In the genomic region with DNA sequence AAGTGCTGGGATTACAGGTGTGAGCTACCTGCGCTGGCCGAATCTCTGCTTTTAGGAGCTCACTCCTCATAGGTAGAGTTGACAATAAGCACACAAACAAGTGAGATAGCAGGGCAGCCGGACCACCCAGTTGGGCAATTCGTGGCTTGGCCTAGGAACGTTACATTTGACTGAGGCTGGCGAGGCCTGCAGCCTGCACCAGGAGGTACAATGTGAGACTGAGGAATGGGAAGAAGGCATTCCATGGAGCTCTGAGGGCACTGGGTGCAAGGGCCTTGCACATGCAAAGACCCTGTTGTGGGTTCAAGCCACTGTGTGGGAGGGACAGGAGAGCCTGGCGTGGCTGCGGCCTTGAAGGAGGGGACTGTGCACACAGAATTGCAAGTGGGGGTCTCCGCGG, we compare ENCODE assay signal across 19 cellular contexts.
DNase-seq lines count a peak whose midpoint lies in the region; ATAC-seq, FAIRE-seq and TF ChIP-seq lines count a peak whose summit lies in the region.
"Had no signal": no experiment of that assay in that cellular context is flagged by ENCODE, and none has a peak within 500 bp of the region (broad histone marks: within the 10 kb centered on the region; RNA-seq: fewer than 3 reads in every experiment).

No MANE protein-coding gene starts in this region.

- ATAC-seq in HepG2, result no peak
- ATAC-seq in right lobe of liver, result no peak
- ATAC-seq in HG02588 (IDR thresholded peaks at IDR 0.05; ENCODE audit: unreplicated experiment), result no peak
- ATAC-seq: CD8-positive, alpha-beta T cell had no signal

- WGBS in HepG2 (ENCODE audit: low lambda C conversion rate), result 100% methylated on average over 10 of the region's 10 CpGs
- WGBS in right lobe of liver (ENCODE audit: insufficient coverage, low coverage, low lambda C conversion rate, missing lambda C conversion rate), result 100% methylated on average over 1 of the region's 10 CpGs

- peaks cover 20% of the 10 kb centered on the region for H3K9me3 Mint-ChIP-seq in nephron progenitor cell
- H3K9me3 Mint-ChIP-seq: CD8-positive, alpha-beta T cell had no signal

- peaks cover 60% of the 10 kb centered on the region for H3K4me1 ChIP-seq in HepG2 (ENCODE audit: insufficient read depth, low read length)
- H3K4me1 ChIP-seq in right lobe of liver, result peaks cover 0 to 10% (median 4%) of the 10 kb centered on the region in 4 donors
- peaks cover 37% of the 10 kb centered on the region for H3K4me1 ChIP-seq in SJSA1 (replicated peaks)

- CTCF ChIA-PET in HepG2 (lab: Yijun Ruan, JAX; ENCODE audit: low intra/inter-chr PET ratio, low total read pairs), result no interaction called here

- no peak overlapping the region for H3K4me3 Mint-ChIP-seq in nephron progenitor cell
- H3K4me3 Mint-ChIP-seq: CD8-positive, alpha-beta T cell had no signal

- TF ChIP-seq POLR2A in HepG2 (IDR thresholded peaks at IDR 0.05; ENCODE audit: insufficient read depth in 1 of 2, low read depth in 2 of 2, low read length in 2 of 2) (no peak), right lobe of liver (IDR thresholded peaks at IDR 0.05) (no peak)

- intact Hi-C loops in HepG2 (cut with micrococcal nuclease; ENCODE audit: unreplicated experiment) (no loop called here), right lobe of liver (cut with DNase I) (no loop called here)

- TF ChIP-seq RAD21 in HepG2 (CRISPR knock-in tag; IDR thresholded peaks at IDR 0.05), result no peak

- H3K27ac ChIP-seq in HepG2 (ENCODE audit: extremely low read length, insufficient read depth, low read length) (peak overlapping the region; percentile 96), right lobe of liver (no peak overlapping the region), SJSA1 (peak overlapping the region; percentile 88; the same call in 1 of the 2 replicates)

- peak overlapping the region; percentile 86 for H3K27ac Mint-ChIP-seq in nephron progenitor cell
- H3K27ac Mint-ChIP-seq: CD8-positive, alpha-beta T cell had no signal

- in situ Hi-C loops in HepG2 (cut with HindIII; ENCODE audit: extremely low pct_ligation_motif_present, low pct_unique_long_range_greater_than_20kb), result no loop called here

- H3K79me2 ChIP-seq in HepG2 (ENCODE audit: insufficient read depth, low read length), result no peaks in the 10 kb centered on the region

- H2AFZ ChIP-seq in HepG2 (ENCODE audit: low read length), result no peak overlapping the region

- no peak for TF ChIP-seq CTCF in HepG2 (CRISPR knock-in tag; IDR thresholded peaks at IDR 0.05)
- no peak for TF ChIP-seq CTCF in right lobe of liver (IDR thresholded peaks at IDR 0.05)
- TF ChIP-seq CTCF in nephron progenitor cell (IDR thresholded peaks at IDR 0.05), result no peak

- H4K20me1 ChIP-seq in HepG2 (ENCODE audit: insufficient read depth, low read length), result no peaks in the 10 kb centered on the region

- H3K9ac ChIP-seq in HepG2 (ENCODE audit: insufficient read depth, low read depth, low read length), result peak overlapping the region; percentile 54; the same call in 1 of the 2 replicates

- H3K4me1 Mint-ChIP-seq in nephron progenitor cell, result peaks cover 84% of the 10 kb centered on the region

- no peak overlapping the region for H3K4me3 ChIP-seq in HepG2 (replicated peaks in 1 of 3; ENCODE audit: insufficient read depth in 1 of 3, low read depth in 2 of 3, low read length in 3 of 3)
- H3K4me3 ChIP-seq in right lobe of liver, result no peak overlapping the region
- no peak overlapping the region for H3K4me3 ChIP-seq in SJSA1

- H3K36me3 ChIP-seq in HepG2 (replicated peaks in 1 of 2; ENCODE audit: control insufficient read depth in 1 of 2, insufficient read depth in 2 of 2, low read length in 2 of 2) (no peaks in the 10 kb centered on the region), right lobe of liver (no peaks in the 10 kb centered on the region), SJSA1 (peaks cover 4% of the 10 kb centered on the region; the same call in 1 of the 2 replicates)

- H3K9me3 ChIP-seq in HepG2 (ENCODE audit: low read length) (no peaks in the 10 kb centered on the region), right lobe of liver (no peaks in the 10 kb centered on the region), SJSA1 (replicated peaks) (no peaks in the 10 kb centered on the region)

- H3K4me2 ChIP-seq in HepG2 (ENCODE audit: low read depth, low read length), result no peak overlapping the region

- no peak for FAIRE-seq in HepG2 (lab: Jason Lieb, UNC)
- FAIRE-seq: GM12892, GM19239, HTR-8/SVneo, RCC 7860 had no signal

- POLR2A ChIA-PET in HepG2 (lab: Yijun Ruan, JAX), result interaction anchor here (1.1 to 3.3 kb wide), 3 partner anchors 16 to 47 kb away, joined by 3 to 36 read pairs (median 10); no protein-coding TSS in a partner anchor

- DNase-seq in HepG2 (ENCODE audit: low spot score) (no peak), right lobe of liver (no peak), SJSA1 (ENCODE audit: low read depth in 1 of 2, low spot score in 2 of 2) (no peak), nephron progenitor cell (no peak), NCI-H2196 (lab: John Stamatoyannopoulos, UW; ENCODE audit: unreplicated experiment) (no peak), SKM-1 (lab: John Stamatoyannopoulos, UW; ENCODE audit: unreplicated experiment) (no peak)
- no peak for DNase-seq in activated CD4-positive, CD25-positive, alpha-beta regulatory T cell (lab: John Stamatoyannopoulos, UW)
- DNase-seq: CD8-positive, alpha-beta T cell; DND-41; GDM1; KBM-7; NCI-H1092 treated with DMSO at 0.1 percent for 48 hours; NCI-H187; NCI-H2171 had no signal

- H3K27me3 ChIP-seq in HepG2 (ENCODE audit: control insufficient read depth in 1 of 2, insufficient read depth in 2 of 2, low read length in 2 of 2), result no peaks in the 10 kb centered on the region
- H3K27me3 ChIP-seq in right lobe of liver, result no peaks in the 10 kb centered on the region
- H3K27me3 ChIP-seq in SJSA1 (replicated peaks), result no peaks in the 10 kb centered on the region

- H3K36me3 Mint-ChIP-seq in nephron progenitor cell (ENCODE audit: low read depth), result no peaks in the 10 kb centered on the region
- H3K36me3 Mint-ChIP-seq: CD8-positive, alpha-beta T cell had no signal

- no TSS peak for BruUV-seq in HepG2 (replicated peaks; lab: Mats Ljungman, UMichigan)

- H3K27me3 Mint-ChIP-seq in nephron progenitor cell (ENCODE audit: low read depth, poor library complexity), result peaks cover 3% of the 10 kb centered on the region

- TF ChIP-seq EP300 in HepG2 (IDR thresholded peaks at IDR 0.05; ENCODE audit: low read depth in 2 of 2, low read length in 2 of 2) (no peak), HepG2 (CRISPR knock-in tag; IDR thresholded peaks at IDR 0.05; ENCODE audit: borderline replicate concordance) (no peak)

TF ChIP-seq in HepG2, 621 proteins besides CTCF, POLR2A, EP300 and RAD21:
- TF ChIP-seq ZNF564 (CRISPR knock-in tag; IDR thresholded peaks at IDR 0.05) (peak; percentile 6; the same call in 1 of the 2 replicates), XRCC5 (optimal IDR thresholded peaks at IDR 0.05; ENCODE audit: low read length) (no peak)

Comparison
In these comparisons a context has a peak if more than half of its experiments do, and no peak if none do; other contexts are left out.
1. H3K27ac ChIP-seq: peak in HepG2 (single experiment) and SJSA1 (single experiment); none in right lobe of liver (0 of 3).